19 cellular contexts compared by ENCODE assay signal in the genomic region with DNA sequence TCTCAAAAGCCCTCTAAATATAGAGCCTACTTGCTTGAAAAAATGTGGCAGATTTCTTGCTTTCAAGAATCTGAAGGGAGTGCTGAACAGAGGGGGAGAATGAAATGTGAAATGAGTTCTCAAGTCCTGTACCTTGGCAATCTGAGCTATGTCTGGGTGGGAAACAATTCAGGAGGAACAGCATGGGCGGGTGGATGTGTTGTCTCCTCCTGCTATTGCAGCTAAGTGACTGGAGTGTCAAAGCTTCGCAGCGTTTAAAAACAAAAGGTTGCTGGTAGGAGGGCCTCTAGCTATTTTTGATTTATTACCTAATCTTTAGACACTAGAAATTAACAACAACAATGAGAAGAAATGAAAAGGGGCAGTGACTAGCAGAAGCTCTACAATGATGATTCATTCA.
"Had no signal": no experiment of that assay in that cellular context is flagged by ENCODE, and none has a peak within 500 bp of the region (broad histone marks: within the 10 kb centered on the region; RNA-seq: fewer than 3 reads in every experiment).

No MANE protein-coding gene starts in this region.

- H3K36me3 ChIP-seq: thoracic aorta had no signal

- H3K27me3 Mint-ChIP-seq: activated naive CD4-positive, alpha-beta T cell treated with anti-CD3 and anti-CD28 coated beads, Interleukin-2, amount 50 U/mL, for 24 hours; stimulated activated naive CD8-positive, alpha-beta T cell treated with anti-CD3 and anti-CD28 coated beads, Interleukin-15, amount 100 ng/mL, for 72 hours had no signal

- H3K4me3 Mint-ChIP-seq: activated CD4-positive, alpha-beta T cell treated with anti-CD3 and anti-CD28 coated beads, Interleukin-2, amount 10 ng/mL, durations not matched to agents 24 days and 14 days; activated CD8-positive, alpha-beta T cell treated with anti-CD3 and anti-CD28 coated beads, Interleukin-2, amount 10 ng/mL, durations not matched to agents 7 days and 5 days; activated naive CD4-positive, alpha-beta T cell treated with anti-CD3 and anti-CD28 coated beads, Interleukin-2, amount 50 U/mL, for 24 hours; nephron; stimulated activated naive CD8-positive, alpha-beta T cell treated with anti-CD3 and anti-CD28 coated beads, Interleukin-15, amount 100 ng/mL, for 72 hours had no signal

- H3K27ac Mint-ChIP-seq: activated CD4-positive, alpha-beta T cell treated with anti-CD3 and anti-CD28 coated beads, Interleukin-2, amount 10 ng/mL, durations not matched to agents 24 days and 14 days; activated CD8-positive, alpha-beta T cell treated with anti-CD3 and anti-CD28 coated beads, Interleukin-2, amount 10 ng/mL, durations not matched to agents 7 days and 5 days; activated naive CD4-positive, alpha-beta T cell treated with anti-CD3 and anti-CD28 coated beads, Interleukin-2, amount 50 U/mL, for 24 hours; nephron; stimulated activated naive CD8-positive, alpha-beta T cell treated with anti-CD3 and anti-CD28 coated beads, Interleukin-15, amount 100 ng/mL, for 72 hours had no signal

- ATAC-seq: activated CD8-positive, alpha-beta T cell treated with anti-CD3 and anti-CD28 coated beads, Interleukin-2, amount 10 ng/mL, durations not matched to agents 7 days and 5 days; left ventricle myocardium superior; sciatic nerve; stimulated activated naive CD8-positive, alpha-beta T cell treated with anti-CD3 and anti-CD28 coated beads, Interleukin-15, amount 100 ng/mL, for 72 hours had no signal

- DNase-seq: activated CD4-positive, alpha-beta T cell treated with anti-CD3 and anti-CD28 coated beads, Interleukin-2, amount 10 ng/mL, durations not matched to agents 24 days and 14 days; activated CD4-positive, CD25-positive, alpha-beta regulatory T cell; activated CD8-positive, alpha-beta memory T cell treated with anti-CD3 and anti-CD28 coated beads, Interleukin-2, amount 50 U/mL, for 4 hours; activated CD8-positive, alpha-beta T cell treated with anti-CD3 and anti-CD28 coated beads, Interleukin-2, amount 10 ng/mL, durations not matched to agents 7 days and 5 days; activated effector memory CD4-positive, alpha-beta T cell treated with anti-CD3 and anti-CD28 coated beads, Interleukin-2, amount 50 U/mL, for 16 hours; activated T-cell treated with anti-CD3 and anti-CD28 coated beads, Interleukin-2, amount 50 U/mL, for 48 hours; central memory CD4-positive, alpha-beta T cell; effector CD4-positive, alpha-beta T cell; foreskin fibroblast; glutamatergic neuron; kidney glomerular epithelial cell; left ventricle myocardium superior; mesendoderm; stimulated activated naive CD8-positive, alpha-beta T cell treated with anti-CD3 and anti-CD28 coated beads, Interleukin-15, amount 100 ng/mL, for 72 hours had no signal

- H3K4me1 Mint-ChIP-seq: activated CD4-positive, alpha-beta T cell treated with anti-CD3 and anti-CD28 coated beads, Interleukin-2, amount 10 ng/mL, durations not matched to agents 24 days and 14 days; activated naive CD4-positive, alpha-beta T cell treated with anti-CD3 and anti-CD28 coated beads, Interleukin-2, amount 50 U/mL, for 24 hours; nephron; stimulated activated naive CD8-positive, alpha-beta T cell treated with anti-CD3 and anti-CD28 coated beads, Interleukin-15, amount 100 ng/mL, for 72 hours had no signal

- H3K27ac ChIP-seq: coronary artery, thoracic aorta had no signal

- H3K4me3 ChIP-seq: coronary artery, thoracic aorta had no signal
